In the genomic region with DNA sequence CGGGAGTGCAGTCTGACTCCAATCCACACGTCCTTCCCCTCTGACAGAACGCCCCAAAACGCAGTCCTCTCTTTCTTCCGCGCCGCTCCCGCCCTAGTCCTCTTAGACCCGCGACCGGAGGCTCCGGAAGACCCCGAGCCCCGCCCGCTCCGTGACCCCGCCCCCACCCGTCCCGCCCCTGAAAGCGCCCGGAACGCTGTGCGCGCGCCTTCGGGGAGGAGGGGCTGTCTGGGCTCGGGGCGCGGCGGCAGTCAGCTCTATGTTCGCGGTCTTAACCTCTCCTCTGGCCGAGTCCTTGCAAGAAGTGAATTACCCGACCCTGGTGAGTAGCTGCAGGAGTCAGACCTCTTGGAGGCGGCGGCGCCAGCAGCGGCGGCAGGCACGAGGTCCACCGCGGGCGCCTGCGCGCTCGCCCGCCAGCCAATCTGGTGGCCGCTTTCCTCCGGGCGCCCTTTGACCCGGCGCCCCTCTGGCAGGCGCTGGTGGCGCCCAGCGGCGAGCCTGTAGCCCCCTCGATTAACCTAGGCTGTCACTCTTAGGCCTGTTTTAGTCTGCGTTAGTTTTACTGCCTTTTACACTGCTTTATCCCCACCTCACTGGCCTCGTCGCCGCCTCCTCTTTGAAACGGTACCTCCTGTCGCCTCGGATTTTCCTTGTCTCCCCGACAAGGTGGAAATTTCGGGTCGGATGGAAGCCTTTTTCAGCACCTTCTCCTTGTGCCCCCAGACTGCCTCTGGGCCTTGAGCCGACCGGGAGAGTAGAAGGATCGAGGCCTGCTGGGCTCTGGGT, we compare ENCODE assay signal across 1 cellular context.
TF ChIP-seq lines count a peak whose summit lies in the region.

MANEA (plus strand) TSS at position 219 of the 789 bp plus-strand sequence. CDS start 8,905 bp downstream, outside the sequence.

TF ChIP-seq in HepG2, 621 proteins besides CTCF, POLR2A, EP300 and RAD21 (continued from another document and continues in another):
- TF ChIP-seq, protein P1, sequence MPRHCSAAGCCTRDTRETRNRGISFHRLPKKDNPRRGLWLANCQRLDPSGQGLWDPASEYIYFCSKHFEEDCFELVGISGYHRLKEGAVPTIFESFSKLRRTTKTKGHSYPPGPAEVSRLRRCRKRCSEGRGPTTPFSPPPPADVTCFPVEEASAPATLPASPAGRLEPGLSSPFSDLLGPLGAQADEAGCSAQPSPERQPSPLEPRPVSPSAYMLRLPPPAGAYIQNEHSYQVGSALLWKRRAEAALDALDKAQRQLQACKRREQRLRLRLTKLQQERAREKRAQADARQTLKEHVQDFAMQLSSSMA (CRISPR knock-in tag; IDR thresholded peaks at IDR 0.05): 0 out of 2 replicates have a peak, but pooled peaks have one; percentile 49
- TF ChIP-seq ZNF619 (CRISPR knock-in tag; IDR thresholded peaks at IDR 0.05) (peak; percentile 42; the same call in 1 of the 2 replicates), SYNCRIP (IDR thresholded peaks at IDR 0.05; ENCODE audit: insufficient read depth, low read depth, low read length) (no peak), RBFOX2 (IDR thresholded peaks at IDR 0.05; ENCODE audit: low read depth, low read length) (peak; percentile 90), ZNF567 (CRISPR knock-in tag; IDR thresholded peaks at IDR 0.05; ENCODE audit: borderline replicate concordance) (peak; percentile 63; the same call in 1 of the 2 replicates), ZNF724P (CRISPR knock-in tag; IDR thresholded peaks at IDR 0.05; ENCODE audit: borderline replicate concordance) (peak; percentile 64; the same call in 1 of the 2 replicates), E2F1 (CRISPR knock-in tag; IDR thresholded peaks at IDR 0.05) (peak; percentile 80; the same call in 1 of the 2 replicates), ZNF577 (CRISPR knock-in tag; IDR thresholded peaks at IDR 0.05; ENCODE audit: borderline replicate concordance, low read depth) (no peak), ZNF251 (CRISPR knock-in tag; IDR thresholded peaks at IDR 0.05) (no peak), SP4 (CRISPR knock-in tag; IDR thresholded peaks at IDR 0.05) (no peak; the same call in none of the 2 replicates), MLLT10 (CRISPR knock-in tag; IDR thresholded peaks at IDR 0.05) (no peak), SP5 (CRISPR knock-in tag; IDR thresholded peaks at IDR 0.05; ENCODE audit: borderline replicate concordance, low read depth) (peak; percentile 22; the same call in 1 of the 2 replicates), TAF1 (CRISPR knock-in tag; IDR thresholded peaks at IDR 0.05) (no peak), ZNF776 (CRISPR knock-in tag; IDR thresholded peaks at IDR 0.05) (peak; percentile 49; the same call in 1 of the 2 replicates), DZIP1 (CRISPR knock-in tag; IDR thresholded peaks at IDR 0.05) (no peak), EHMT2 (IDR thresholded peaks at IDR 0.05; ENCODE audit: borderline replicate concordance, low read depth, low read length) (no peak), ATM (IDR thresholded peaks at IDR 0.05; ENCODE audit: borderline replicate concordance) (no peak), SSRP1 (CRISPR knock-in tag; IDR thresholded peaks at IDR 0.05) (no peak), AKAP8 (CRISPR knock-in tag; IDR thresholded peaks at IDR 0.05) (0 out of 2 replicates have a peak, but pooled peaks have one; percentile 41), ZEB1 (IDR thresholded peaks at IDR 0.05; ENCODE audit: insufficient replicate concordance, low read depth) (peak; percentile 22), ZNF207 (IDR thresholded peaks at IDR 0.05; ENCODE audit: borderline replicate concordance) (no peak), FOXK1 (CRISPR knock-in tag; IDR thresholded peaks at IDR 0.05; ENCODE audit: borderline replicate concordance, low read depth) (no peak), RERE (CRISPR knock-in tag; IDR thresholded peaks at IDR 0.05; ENCODE audit: low read depth) (no peak), ZNF83 (CRISPR knock-in tag; IDR thresholded peaks at IDR 0.05; ENCODE audit: borderline replicate concordance) (peak; percentile 84; the same call in 1 of the 2 replicates), GPBP1L1 (CRISPR knock-in tag; IDR thresholded peaks at IDR 0.05) (no peak), ZNF775 (CRISPR knock-in tag; IDR thresholded peaks at IDR 0.05; ENCODE audit: borderline replicate concordance) (no peak), WIZ (CRISPR knock-in tag; IDR thresholded peaks at IDR 0.05) (no peak), KAT2B (IDR thresholded peaks at IDR 0.05; ENCODE audit: borderline replicate concordance, low read depth, low read length) (no peak), MIXL1 (CRISPR knock-in tag; IDR thresholded peaks at IDR 0.05) (no peak), GLI4 (CRISPR knock-in tag; IDR thresholded peaks at IDR 0.05; ENCODE audit: borderline replicate concordance) (peak; percentile 24; the same call in 1 of the 2 replicates), ZMYM2 (CRISPR knock-in tag; IDR thresholded peaks at IDR 0.05) (no peak), CERS6 (CRISPR knock-in tag; IDR thresholded peaks at IDR 0.05) (no peak), ZFP91 (CRISPR knock-in tag; IDR thresholded peaks at IDR 0.05; ENCODE audit: borderline replicate concordance) (peak; percentile 78; the same call in 1 of the 2 replicates), KMT2B (CRISPR knock-in tag; IDR thresholded peaks at IDR 0.05) (peak; percentile 78; the same call in 1 of the 2 replicates), ZNF17 (CRISPR knock-in tag; IDR thresholded peaks at IDR 0.05) (no peak)
- TF ChIP-seq, protein P2, sequence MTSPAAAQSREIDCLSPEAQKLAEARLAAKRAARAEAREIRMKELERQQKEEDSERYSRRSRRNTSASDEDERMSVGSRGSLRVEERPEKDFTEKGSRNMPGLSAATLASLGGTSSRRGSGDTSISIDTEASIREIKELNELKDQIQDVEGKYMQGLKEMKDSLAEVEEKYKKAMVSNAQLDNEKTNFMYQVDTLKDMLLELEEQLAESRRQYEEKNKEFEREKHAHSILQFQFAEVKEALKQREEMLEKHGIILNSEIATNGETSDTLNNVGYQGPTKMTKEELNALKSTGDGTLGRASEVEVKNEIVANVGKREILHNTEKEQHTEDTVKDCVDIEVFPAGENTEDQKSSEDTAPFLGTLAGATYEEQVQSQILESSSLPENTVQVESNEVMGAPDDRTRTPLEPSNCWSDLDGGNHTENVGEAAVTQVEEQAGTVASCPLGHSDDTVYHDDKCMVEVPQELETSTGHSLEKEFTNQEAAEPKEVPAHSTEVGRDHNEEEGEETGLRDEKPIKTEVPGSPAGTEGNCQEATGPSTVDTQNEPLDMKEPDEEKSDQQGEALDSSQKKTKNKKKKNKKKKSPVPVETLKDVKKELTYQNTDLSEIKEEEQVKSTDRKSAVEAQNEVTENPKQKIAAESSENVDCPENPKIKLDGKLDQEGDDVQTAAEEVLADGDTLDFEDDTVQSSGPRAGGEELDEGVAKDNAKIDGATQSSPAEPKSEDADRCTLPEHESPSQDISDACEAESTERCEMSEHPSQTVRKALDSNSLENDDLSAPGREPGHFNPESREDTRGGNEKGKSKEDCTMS (CRISPR knock-in tag; conservative IDR thresholded peaks at IDR 0.05): no peak
- TF ChIP-seq, protein P3, sequence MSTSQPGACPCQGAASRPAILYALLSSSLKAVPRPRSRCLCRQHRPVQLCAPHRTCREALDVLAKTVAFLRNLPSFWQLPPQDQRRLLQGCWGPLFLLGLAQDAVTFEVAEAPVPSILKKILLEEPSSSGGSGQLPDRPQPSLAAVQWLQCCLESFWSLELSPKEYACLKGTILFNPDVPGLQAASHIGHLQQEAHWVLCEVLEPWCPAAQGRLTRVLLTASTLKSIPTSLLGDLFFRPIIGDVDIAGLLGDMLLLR (CRISPR knock-in tag; IDR thresholded peaks at IDR 0.05): peak; percentile 51; the same call in 1 of the 2 replicates
